In the genomic region with DNA sequence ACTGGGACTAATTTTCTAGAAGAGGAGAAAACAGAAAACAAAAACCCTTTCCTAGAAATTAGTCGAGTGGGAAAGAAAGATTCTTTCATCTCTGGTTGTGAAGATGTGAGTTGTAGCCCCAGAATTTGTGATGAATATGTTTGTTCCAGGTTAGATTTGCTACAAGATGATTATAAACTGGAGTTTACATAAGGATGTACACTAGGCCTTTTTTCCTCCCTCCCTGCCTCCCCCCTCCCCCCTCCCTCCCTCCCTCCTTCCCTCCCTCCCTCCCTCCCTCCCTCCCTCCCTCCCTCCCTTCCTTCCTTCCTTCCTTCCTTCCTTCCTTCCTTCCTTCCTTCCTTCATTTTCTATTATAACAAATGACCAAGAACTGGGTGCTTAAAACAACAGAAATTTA, we compare ENCODE assay signal across 1 cellular context.
TF ChIP-seq lines count a peak whose summit lies in the region.

No MANE protein-coding gene starts in this region.

TF ChIP-seq in HepG2, 621 proteins besides CTCF, POLR2A, EP300 and RAD21 (continued from another document):
- TF ChIP-seq HNRNPK (IDR thresholded peaks at IDR 0.05; ENCODE audit: low read depth, low read length, poor library complexity, severe bottlenecking), result peak; percentile 68
